ENCODE assay signal across 14 cellular contexts in genomic region chr6:21741221-21742109, GRCh38.
DNase-seq lines count a peak whose midpoint lies in the region; TF ChIP-seq lines count a peak whose summit lies in the region.
"Had no signal": no experiment of that assay in that cellular context is flagged by ENCODE, and none has a peak within 500 bp of the region (broad histone marks: within the 10 kb centered on the region; RNA-seq: fewer than 3 reads in every experiment).

No MANE protein-coding gene starts in this region.

- H3K36me3 ChIP-seq in sigmoid colon: no peaks in the 10 kb centered on the region
- no peaks in the 10 kb centered on the region for H3K36me3 ChIP-seq in CD8-positive, alpha-beta memory T cell (ENCODE audit: insufficient read depth, low read length)

- H3K36me3 Mint-ChIP-seq in CD8-positive, alpha-beta memory T cell: no peaks in the 10 kb centered on the region

- POLR2A ChIA-PET in CD8-positive, alpha-beta memory T cell (lab: Charles Lee): no interaction called here

- TF ChIP-seq POLR2A in sigmoid colon (IDR thresholded peaks at IDR 0.05): no peak

- intact Hi-C loops in sigmoid colon (cut with DNase I): no loop called here

- no peaks in the 10 kb centered on the region for H3K4me1 Mint-ChIP-seq in CD8-positive, alpha-beta memory T cell
- H3K4me1 Mint-ChIP-seq: activated B cell treated with CpG ODN at 0.5 μM for 24 hours had no signal

- no peak for TF ChIP-seq CTCF in fibroblast of pulmonary artery (IDR thresholded peaks at IDR 0.05; ENCODE audit: low read length, missing control alignments)
- no peak for TF ChIP-seq CTCF in sigmoid colon (IDR thresholded peaks at IDR 0.05)

- H3K4me1 ChIP-seq in sigmoid colon: peaks cover 0 to 53% (median 30%) of the 10 kb centered on the region in 4 donors
- H3K4me1 ChIP-seq in CD8-positive, alpha-beta memory T cell (ENCODE audit: insufficient read depth, low read length): no peaks in the 10 kb centered on the region

- no peaks in the 10 kb centered on the region for H3K27me3 ChIP-seq in sigmoid colon
- no peaks in the 10 kb centered on the region for H3K27me3 ChIP-seq in CD8-positive, alpha-beta memory T cell (ENCODE audit: insufficient read depth, low read length, poor library complexity, severe bottlenecking)

- H3K4me3 Mint-ChIP-seq in CD8-positive, alpha-beta memory T cell: no peak overlapping the region
- H3K4me3 Mint-ChIP-seq: activated B cell treated with CpG ODN at 0.5 μM for 24 hours; activated T-helper 1 cell treated with anti-CD3 and anti-CD28 coated beads, Interleukin-12 subunit alpha, Interleukin-12 subunit beta, Interleukin-2, Interleukin-4 antibody, amounts not matched to agents 30 ng/mL and 10 ng/mL and 1 ng/mL, durations not matched to agents 14 hours and 24 hours and 36 hours had no signal

- no peak overlapping the region for H3K27ac Mint-ChIP-seq in CD8-positive, alpha-beta memory T cell
- H3K27ac Mint-ChIP-seq: activated B cell treated with CpG ODN at 0.5 μM for 24 hours; activated T-helper 1 cell treated with anti-CD3 and anti-CD28 coated beads, Interleukin-12 subunit alpha, Interleukin-12 subunit beta, Interleukin-2, Interleukin-4 antibody, amounts not matched to agents 30 ng/mL and 10 ng/mL and 1 ng/mL, durations not matched to agents 14 hours and 24 hours and 36 hours had no signal

- no peaks in the 10 kb centered on the region for H3K27me3 Mint-ChIP-seq in CD8-positive, alpha-beta memory T cell
- H3K27me3 Mint-ChIP-seq: activated B cell treated with CpG ODN at 0.5 μM for 24 hours had no signal

- peak; percentile 9 to 67 (median 12) for DNase-seq in NCI-H1417 (lab: John Stamatoyannopoulos, UW)
- DNase-seq in NCI-H1417 treated with DMSO at 0.1 percent for 48 hours (lab: John Stamatoyannopoulos, UW): no peak
- peak; percentile 18 for DNase-seq in SHP77 treated with DMSO at 0.1 percent for 48 hours (lab: John Stamatoyannopoulos, UW)
- peak; percentile 33 for DNase-seq in fibroblast of pulmonary artery (ENCODE audit: low read depth)
- DNase-seq in sigmoid colon: no peak
- DNase-seq in CD8-positive, alpha-beta memory T cell: no peak
- DNase-seq in NCI-H1048 (lab: John Stamatoyannopoulos, UW): no peak
- no peak for DNase-seq in germinal center (ENCODE audit: low spot score)
- DNase-seq: activated B cell treated with CpG ODN at 0.5 μM for 24 hours; NCI-H1436; RPMI8226; stimulated activated CD4-positive, alpha-beta T cell treated with anti-CD3 and anti-CD28 coated beads, Interleukin-2, amount 100 ng/mL, for 24 hours; stimulated activated naive CD4-positive, alpha-beta T cell treated with Interleukin-2 at 50 U/mL for 16 hours had no signal

- CTCF ChIA-PET in CD8-positive, alpha-beta memory T cell (lab: Charles Lee): no interaction called here

- H3K4me3 ChIP-seq in fibroblast of pulmonary artery (replicated peaks; ENCODE audit: low read depth, low read length) (no peak overlapping the region), sigmoid colon (no peak overlapping the region)
- no peak overlapping the region for H3K4me3 ChIP-seq in CD8-positive, alpha-beta memory T cell (ENCODE audit: low read length)

- peaks cover 0 to 4% (median 0%) of the 10 kb centered on the region in 5 donors for H3K9me3 Mint-ChIP-seq in CD8-positive, alpha-beta memory T cell
- H3K9me3 Mint-ChIP-seq: activated B cell treated with CpG ODN at 0.5 μM for 24 hours; activated T-helper 1 cell treated with anti-CD3 and anti-CD28 coated beads, Interleukin-12 subunit alpha, Interleukin-12 subunit beta, Interleukin-2, Interleukin-4 antibody, amounts not matched to agents 30 ng/mL and 10 ng/mL and 1 ng/mL, durations not matched to agents 14 hours and 24 hours and 36 hours had no signal

- no peak for TF ChIP-seq EP300 in sigmoid colon (IDR thresholded peaks at IDR 0.05)

- WGBS in sigmoid colon, 2 donors: 39 to 61% methylated on average over 6 of the region's 6 CpGs

- peak overlapping the region; percentile 21 to 64 (median 56) for H3K27ac ChIP-seq in sigmoid colon
- H3K27ac ChIP-seq in CD8-positive, alpha-beta memory T cell (ENCODE audit: low read depth, low read length): no peak overlapping the region

- H3K9me3 ChIP-seq in sigmoid colon: no peaks in the 10 kb centered on the region
- H3K9me3 ChIP-seq in CD8-positive, alpha-beta memory T cell (ENCODE audit: low read length): no peaks in the 10 kb centered on the region

Comparison
In these comparisons a context has a peak if more than half of its experiments do, and no peak if none do; other contexts are left out.
1. DNase-seq: peak in NCI-H1417 (3 of 3), SHP77 treated with DMSO at 0.1 percent for 48 hours (single experiment) and fibroblast of pulmonary artery (single experiment); none in NCI-H1417 treated with DMSO at 0.1 percent for 48 hours (single experiment), sigmoid colon (single experiment), CD8-positive, alpha-beta memory T cell (0 of 5), NCI-H1048 (single experiment) and germinal center (single experiment).